Comparison of ENCODE assay signal across 22 cellular contexts in the genomic region with DNA sequence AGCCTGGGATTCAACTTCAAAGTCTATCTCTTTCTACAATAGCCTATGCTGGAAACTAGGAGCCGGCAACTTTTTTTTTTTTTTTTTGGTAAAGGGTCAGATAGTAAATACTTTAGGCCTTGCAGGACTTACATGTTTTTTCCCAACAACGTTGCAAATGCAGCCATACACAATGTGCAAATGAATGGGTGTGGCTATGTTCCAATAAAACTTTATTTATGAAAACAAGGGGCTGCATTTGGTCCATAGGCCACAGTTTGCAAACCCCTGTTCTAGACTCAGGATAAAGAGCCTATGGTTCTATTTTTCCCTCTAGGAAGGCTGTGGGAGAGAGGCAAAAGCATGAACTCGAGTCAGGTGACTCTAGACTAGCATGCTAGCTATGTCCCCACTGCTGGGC.
DNase-seq lines count a peak whose midpoint lies in the region; ATAC-seq and TF ChIP-seq lines count a peak whose summit lies in the region.
"Had no signal": no experiment of that assay in that cellular context is flagged by ENCODE, and none has a peak within 500 bp of the region (broad histone marks: within the 10 kb centered on the region; RNA-seq: fewer than 3 reads in every experiment).

No MANE protein-coding gene starts in this region.

- no peaks in the 10 kb centered on the region for H3K4me1 ChIP-seq in adrenal gland (replicated peaks in 1 of 2)
- H3K4me1 ChIP-seq: A549, BE2C had no signal

- no peaks in the 10 kb centered on the region for H3K27me3 ChIP-seq in WERI-Rb-1 (ENCODE audit: insufficient read depth, low read depth, severe bottlenecking)
- H3K27me3 ChIP-seq in adrenal gland: no peaks in the 10 kb centered on the region
- H3K27me3 ChIP-seq: BLaER1 treated with 17β-estradiol and CSF1 and Interleukin-3, amounts not matched to agents 10 nM and 100 nM had no signal

- WGBS in adrenal gland, 4 donors: 60 to 77% (median 74%) methylated on average over 3 of the region's 3 CpGs

- H3K36me3 ChIP-seq in WERI-Rb-1 (no peaks in the 10 kb centered on the region; the same call in 1 of the 2 replicates), adrenal gland (replicated peaks in 1 of 2) (no peaks in the 10 kb centered on the region)
- H3K36me3 ChIP-seq: BE2C; BLaER1 treated with 17β-estradiol and CSF1 and Interleukin-3, amounts not matched to agents 10 nM and 100 nM had no signal

- TF ChIP-seq POLR2A in adrenal gland (IDR thresholded peaks at IDR 0.05): no peak

- H3K27ac Mint-ChIP-seq in HFFc6: peak overlapping the region; percentile 85; the same call in 1 of the 2 replicates
- peak overlapping the region; percentile 83 for H3K27ac Mint-ChIP-seq in glutamatergic neuron (ENCODE audit: unreplicated experiment)
- H3K27ac Mint-ChIP-seq: CD4-positive, alpha-beta T cell; CD8-positive, alpha-beta memory T cell; GM23338 had no signal

- H3K27me3 Mint-ChIP-seq in HFFc6 (ENCODE audit: insufficient read depth): no peaks in the 10 kb centered on the region
- peaks cover 3% of the 10 kb centered on the region for H3K27me3 Mint-ChIP-seq in glutamatergic neuron (ENCODE audit: unreplicated experiment)

- intact Hi-C loops in adrenal gland (cut with DNase I): no loop called here

- H3K4me3 Mint-ChIP-seq in HFFc6 (no peak overlapping the region), glutamatergic neuron (ENCODE audit: unreplicated experiment) (no peak overlapping the region)
- H3K4me3 Mint-ChIP-seq: CD14-positive monocyte; CD4-positive, alpha-beta T cell; CD8-positive, alpha-beta memory T cell; GM23338; H9 had no signal

- H3K9me3 ChIP-seq in WERI-Rb-1 (ENCODE audit: severe bottlenecking) (no peaks in the 10 kb centered on the region), adrenal gland (replicated peaks in 1 of 3) (no peaks in the 10 kb centered on the region)
- H3K9me3 ChIP-seq: A549; BE2C; BLaER1 treated with 17β-estradiol and CSF1 and Interleukin-3, amounts not matched to agents 10 nM and 100 nM had no signal

- ATAC-seq in HG02588 (IDR thresholded peaks at IDR 0.05; ENCODE audit: unreplicated experiment): no peak
- ATAC-seq: A549, GM12878, GM23338, HCT116 had no signal

- H3K9me3 Mint-ChIP-seq in HFFc6: no peaks in the 10 kb centered on the region
- H3K9me3 Mint-ChIP-seq in glutamatergic neuron (ENCODE audit: unreplicated experiment): peaks cover 6% of the 10 kb centered on the region
- H3K9me3 Mint-ChIP-seq: CD4-positive, alpha-beta T cell; GM23338; H9 had no signal

- H3K27ac ChIP-seq in WERI-Rb-1 (peak overlapping the region; percentile 38), adrenal gland (no peak overlapping the region)
- H3K27ac ChIP-seq: A549; BLaER1 treated with 17β-estradiol and CSF1 and Interleukin-3, amounts not matched to agents 10 nM and 100 nM had no signal

- H3K36me3 Mint-ChIP-seq in HFFc6 (ENCODE audit: low read depth) (no peaks in the 10 kb centered on the region), glutamatergic neuron (ENCODE audit: unreplicated experiment) (no peaks in the 10 kb centered on the region)
- H3K36me3 Mint-ChIP-seq: CD14-positive monocyte; CD8-positive, alpha-beta memory T cell had no signal

- no peak for TF ChIP-seq CTCF in HFFc6 (IDR thresholded peaks at IDR 0.05)
- no peak for TF ChIP-seq CTCF in WERI-Rb-1 (IDR thresholded peaks at IDR 0.05; ENCODE audit: low read depth, low read length)
- no peak for TF ChIP-seq CTCF in glutamatergic neuron (IDR thresholded peaks at IDR 0.05; ENCODE audit: partially characterized antibody, unreplicated experiment)
- TF ChIP-seq CTCF in adrenal gland (IDR thresholded peaks at IDR 0.05): no peak

- DNase-seq in HFFc6 (no peak), WERI-Rb-1 (no peak), glutamatergic neuron (no peak), adrenal gland (no peak), KG1 (lab: John Stamatoyannopoulos, UW) (no peak)
- DNase-seq: 8988T; ACHN; AML-193; BE2C; CD4-positive, alpha-beta T cell; CD8-positive, alpha-beta memory T cell; DMS79; EL; GDM1; H9 had no signal

- no peak overlapping the region for H3K4me3 ChIP-seq in WERI-Rb-1 (ENCODE audit: low read depth, low read length)
- no peak overlapping the region for H3K4me3 ChIP-seq in adrenal gland
- H3K4me3 ChIP-seq: A549; BLaER1 treated with 17β-estradiol and CSF1 and Interleukin-3, amounts not matched to agents 10 nM and 100 nM; GM12878; GM23338 had no signal

- H3K4me1 Mint-ChIP-seq in HFFc6 (ENCODE audit: low read depth) (peaks cover 39% of the 10 kb centered on the region), glutamatergic neuron (ENCODE audit: low read depth, unreplicated experiment) (peaks cover 42% of the 10 kb centered on the region)
- H3K4me1 Mint-ChIP-seq: CD14-positive monocyte; CD8-positive, alpha-beta memory T cell had no signal
